In genomic region chr13:35720690-35721554, GRCh38 we compare ENCODE assay signal across 8 cellular contexts.
DNase-seq lines count a peak whose midpoint lies in the region; ATAC-seq, FAIRE-seq and TF ChIP-seq lines count a peak whose summit lies in the region.

No MANE protein-coding gene starts in this region.

- H3K27me3 ChIP-seq in SJCRH30, result no peaks in the 10 kb centered on the region
- H3K27me3 ChIP-seq in bronchial epithelial cell (ENCODE audit: control insufficient read depth, insufficient read depth, low read length), result no peaks in the 10 kb centered on the region

- ATAC-seq in left colon (peak; percentile 37), HG03025 (IDR thresholded peaks at IDR 0.05; ENCODE audit: low FRiP score, unreplicated experiment) (no peak)

- DNase-seq in AG09309 (ENCODE audit: low read depth), result no peak
- peak; percentile 39 for DNase-seq in GM12891 (ENCODE audit: insufficient read length, low spot score)
- peak; percentile 65 for DNase-seq in HTR-8/SVneo (ENCODE audit: insufficient read length, low spot score)
- DNase-seq in SJCRH30, result peak; percentile 76 to 92
- peak; percentile 15 for DNase-seq in bronchial epithelial cell (ENCODE audit: low read depth)
- DNase-seq in left colon, result peak in 1 of 2 donors; percentile 25
- DNase-seq in stimulated activated CD4-positive, alpha-beta T cell treated with anti-CD3 and anti-CD28 coated beads, Interleukin-4, amount 100 ng/mL, for 48 hours (ENCODE audit: low read depth in 2 of 2), result peak; percentile 11 to 39

- H3K4me1 ChIP-seq in SJCRH30, result no peaks in the 10 kb centered on the region

- TF ChIP-seq POLR2A in GM12891 (IDR thresholded peaks at IDR 0.05; ENCODE audit: low read depth, low read length), result no peak

- H3K9me3 ChIP-seq in SJCRH30 (replicated peaks), result no peaks in the 10 kb centered on the region

- FAIRE-seq in GM12891 (lab: Jason Lieb, UNC) (peak; percentile 5), HTR-8/SVneo (lab: Jason Lieb, UNC) (no peak), bronchial epithelial cell (lab: Jason Lieb, UNC) (no peak)

- H3K4me3 ChIP-seq in AG09309 (ENCODE audit: control insufficient read depth, low read depth, low read length) (peak overlapping the region; percentile 19), SJCRH30 (peak overlapping the region; percentile 12; the same call in 1 of the 2 replicates), bronchial epithelial cell (ENCODE audit: low read depth, low read length) (peak overlapping the region; percentile 8)

- TF ChIP-seq CTCF in AG09309 (IDR thresholded peaks at IDR 0.05; ENCODE audit: control insufficient read depth, insufficient read depth, low read depth, low read length, missing control alignments) (peak; percentile 98), bronchial epithelial cell (IDR thresholded peaks at IDR 0.05; ENCODE audit: insufficient read depth, low read length, severe bottlenecking) (peak; percentile 97)

- no peak overlapping the region for H3K27ac ChIP-seq in SJCRH30

- intact Hi-C loops in left colon (cut with DNase I, micrococcal nuclease), result no loop called here

- no peaks in the 10 kb centered on the region for H3K36me3 ChIP-seq in SJCRH30
- H3K36me3 ChIP-seq in bronchial epithelial cell (ENCODE audit: control insufficient read depth, insufficient read depth, low read length), result no peaks in the 10 kb centered on the region

TF ChIP-seq in GM12891, 5 proteins besides CTCF, POLR2A, EP300 and RAD21:
- TF ChIP-seq TAF1 (IDR thresholded peaks at IDR 0.05; ENCODE audit: low read depth, low read length) (no peak), POU2F2 (IDR thresholded peaks at IDR 0.05; ENCODE audit: low read depth, low read length) (no peak), POLR2AphosphoS5 (IDR thresholded peaks at IDR 0.05; ENCODE audit: low read depth, low read length) (no peak), PAX5 (IDR thresholded peaks at IDR 0.05; ENCODE audit: insufficient read depth, low read length, severe bottlenecking) (no peak), SPI1 (IDR thresholded peaks at IDR 0.05; ENCODE audit: low read depth, low read length) (no peak)
